ENCODE assay signal across 11 cellular contexts in the genomic region with DNA sequence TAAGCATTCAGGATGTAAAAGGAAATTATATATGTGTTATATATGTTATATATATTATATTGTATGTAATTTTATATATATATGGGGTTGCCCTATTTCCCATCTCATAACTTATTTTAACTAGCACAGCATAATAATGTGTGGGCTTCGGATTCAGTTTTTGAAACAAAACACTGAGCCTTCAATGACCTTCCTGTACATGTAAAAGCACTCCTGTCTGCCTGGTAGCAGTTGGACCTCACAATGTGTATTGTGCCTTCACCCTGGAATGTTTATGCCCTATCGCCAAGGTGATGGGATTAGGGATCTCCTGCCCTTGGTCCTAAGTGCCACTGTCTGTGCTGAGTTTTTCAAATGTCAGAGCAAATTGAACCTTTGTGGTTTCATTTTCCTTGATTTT.
DNase-seq lines count a peak whose midpoint lies in the region; ATAC-seq and TF ChIP-seq lines count a peak whose summit lies in the region.
"Had no signal": no experiment of that assay in that cellular context is flagged by ENCODE, and none has a peak within 500 bp of the region (broad histone marks: within the 10 kb centered on the region; RNA-seq: fewer than 3 reads in every experiment).

No MANE protein-coding gene starts in this region.

- H3K27me3 ChIP-seq in esophagus squamous epithelium, result no peaks in the 10 kb centered on the region

- TF ChIP-seq CTCF in esophagus squamous epithelium (IDR thresholded peaks at IDR 0.05), result no peak

- no peaks in the 10 kb centered on the region for H3K27me3 Mint-ChIP-seq in stimulated activated memory B cell treated with anti-CD40 and anti-IgM and Interleukin-4, amounts not matched to agents 10 μg/mL and 1 μg/mL and 100 μg/mL, for 72 hours

- H3K27ac ChIP-seq in esophagus squamous epithelium, result no peak overlapping the region
- H3K27ac ChIP-seq: A549, PC-9 had no signal

- H3K4me3 ChIP-seq in esophagus squamous epithelium, result no peak overlapping the region
- H3K4me3 ChIP-seq: A549, PC-9 had no signal

- H3K4me3 Mint-ChIP-seq in stimulated activated memory B cell treated with anti-CD40 and anti-IgM and Interleukin-4, amounts not matched to agents 10 μg/mL and 1 μg/mL and 100 μg/mL, for 72 hours, result no peak overlapping the region

- intact Hi-C loops in esophagus squamous epithelium (cut with DNase I), result no loop called here

- DNase-seq in activated CD4-positive, alpha-beta T cell treated with anti-CD3 and anti-CD28 coated beads for 48 hours, result peak; percentile 33
- no peak for DNase-seq in activated CD4-positive, alpha-beta T cell treated with anti-CD3 and anti-CD28 coated beads for 1 hour
- peak; percentile 8 for DNase-seq in HT1080 (ENCODE audit: low read depth)
- DNase-seq in fibroblast of peridontal ligament (ENCODE audit: extremely low read depth), result peak; percentile 4
- DNase-seq in NCI-H128 (lab: John Stamatoyannopoulos, UW; ENCODE audit: unreplicated experiment), result no peak
- DNase-seq in HPDE6-E6E7 (ENCODE audit: extremely low spot score), result no peak
- DNase-seq in esophagus squamous epithelium (lab: John Stamatoyannopoulos, UW), result no peak
- DNase-seq: activated T-cell treated with anti-CD3 and anti-CD28 coated beads, Interleukin-2, amount 50 U/mL, for 48 hours; PC-9 had no signal

- no peaks in the 10 kb centered on the region for H3K36me3 ChIP-seq in esophagus squamous epithelium

- no peak overlapping the region for H3K27ac Mint-ChIP-seq in stimulated activated memory B cell treated with anti-CD40 and anti-IgM and Interleukin-4, amounts not matched to agents 10 μg/mL and 1 μg/mL and 100 μg/mL, for 72 hours

- no peaks in the 10 kb centered on the region for H3K36me3 Mint-ChIP-seq in stimulated activated memory B cell treated with anti-CD40 and anti-IgM and Interleukin-4, amounts not matched to agents 10 μg/mL and 1 μg/mL and 100 μg/mL, for 72 hours

- H3K4me1 ChIP-seq in esophagus squamous epithelium, result no peaks in the 10 kb centered on the region
- H3K4me1 ChIP-seq: A549 had no signal

- no peaks in the 10 kb centered on the region for H3K4me1 Mint-ChIP-seq in stimulated activated memory B cell treated with anti-CD40 and anti-IgM and Interleukin-4, amounts not matched to agents 10 μg/mL and 1 μg/mL and 100 μg/mL, for 72 hours

- peaks cover 7% of the 10 kb centered on the region for H3K9me3 Mint-ChIP-seq in stimulated activated memory B cell treated with anti-CD40 and anti-IgM and Interleukin-4, amounts not matched to agents 10 μg/mL and 1 μg/mL and 100 μg/mL, for 72 hours

- WGBS in esophagus squamous epithelium, 2 donors, result 46 to 70% methylated on average over 2 of the region's 2 CpGs

- H3K9me3 ChIP-seq in esophagus squamous epithelium, result peaks cover 0 to 5% (median 0%) of the 10 kb centered on the region in 3 donors
- H3K9me3 ChIP-seq: A549 had no signal

- ATAC-seq in stimulated activated memory B cell treated with anti-CD40 and anti-IgM and Interleukin-4, amounts not matched to agents 10 μg/mL and 1 μg/mL and 100 μg/mL, for 72 hours, result peak; percentile 68

- TF ChIP-seq POLR2A in esophagus squamous epithelium (IDR thresholded peaks at IDR 0.05), result no peak

Comparison
In these comparisons a context has a peak if more than half of its experiments do, and no peak if none do; other contexts are left out.
1. DNase-seq: peak in activated CD4-positive, alpha-beta T cell treated with anti-CD3 and anti-CD28 coated beads for 48 hours (single experiment), HT1080 (single experiment) and fibroblast of peridontal ligament (single experiment); none in activated CD4-positive, alpha-beta T cell treated with anti-CD3 and anti-CD28 coated beads for 1 hour (single experiment), NCI-H128 (single experiment), HPDE6-E6E7 (single experiment) and esophagus squamous epithelium (single experiment).